18 cellular contexts compared by ENCODE assay signal in genomic region chr20:57795977-57796560, GRCh38.
DNase-seq lines count a peak whose midpoint lies in the region; ATAC-seq and TF ChIP-seq lines count a peak whose summit lies in the region.
"Had no signal": no experiment of that assay in that cellular context is flagged by ENCODE, and none has a peak within 500 bp of the region (broad histone marks: within the 10 kb centered on the region; RNA-seq: fewer than 3 reads in every experiment).

No MANE protein-coding gene starts in this region.

- H3K4me3 Mint-ChIP-seq in nephron progenitor cell: no peak overlapping the region
- H3K4me3 Mint-ChIP-seq: B cell had no signal

- intact Hi-C loops in cardiac septum (cut with DNase I) (no loop called here), right cardiac atrium (cut with DNase I) (no loop called here)

- H3K27me3 Mint-ChIP-seq in nephron progenitor cell (ENCODE audit: low read depth, poor library complexity): peaks cover 5% of the 10 kb centered on the region

- WGBS in right cardiac atrium: 85% methylated on average over 8 of the region's 8 CpGs

- ATAC-seq in right cardiac atrium (no peak), SK-N-SH treated with all-trans-retinoic acid at 6 μM for 48 hours (peak; percentile 26; the same call in 2 of the 3 replicates)

- no peaks in the 10 kb centered on the region for H3K36me3 Mint-ChIP-seq in nephron progenitor cell (ENCODE audit: low read depth)

- no peaks in the 10 kb centered on the region for H3K4me1 ChIP-seq in right cardiac atrium (ENCODE audit: control insufficient read depth, insufficient read depth, low read length)
- H3K4me1 ChIP-seq: HAP-1 had no signal

- peak overlapping the region; percentile 37 for H3K27ac Mint-ChIP-seq in nephron progenitor cell
- H3K27ac Mint-ChIP-seq: B cell had no signal

- no peak overlapping the region for H3K27ac ChIP-seq in right cardiac atrium (ENCODE audit: low read length)
- H3K27ac ChIP-seq: GM23248, RWPE1, SJSA1 had no signal

- TF ChIP-seq CTCF in nephron progenitor cell (IDR thresholded peaks at IDR 0.05): no peak

- no peaks in the 10 kb centered on the region for H3K9me3 Mint-ChIP-seq in nephron progenitor cell

- H3K9me3 ChIP-seq in right cardiac atrium (ENCODE audit: control insufficient read depth, low read length): no peaks in the 10 kb centered on the region
- H3K9me3 ChIP-seq: HAP-1 had no signal

- H3K4me1 Mint-ChIP-seq in nephron progenitor cell: peaks cover 51% of the 10 kb centered on the region

- DNase-seq in cardiac septum (ENCODE audit: low spot score) (peak; percentile 38), right cardiac atrium (no peak), nephron progenitor cell (no peak), NCI-H510A treated with DMSO at 0.1 percent for 48 hours (lab: John Stamatoyannopoulos, UW) (no peak), GM19240 (ENCODE audit: insufficient read length, low spot score) (no peak)
- DNase-seq in activated T-cell treated with anti-CD3 and anti-CD28 coated beads, Interleukin-2, amount 50 U/mL, for 48 hours: no peak
- DNase-seq: COR-L47, DMS 273 treated with DMSO at 0.1 percent for 48 hours, DND-41, NCI-H1105, NCI-H524, NCI-H82 had no signal

- H3K27me3 ChIP-seq in right cardiac atrium (ENCODE audit: control insufficient read depth, insufficient read depth): no peaks in the 10 kb centered on the region
- H3K27me3 ChIP-seq: SJSA1 had no signal

- no peak overlapping the region for H3K4me3 ChIP-seq in right cardiac atrium (ENCODE audit: low read length)
- H3K4me3 ChIP-seq: GM23248, HAP-1, SJSA1 had no signal

TF ChIP-seq in SK-N-SH treated with all-trans-retinoic acid at 6 μM for 48 hours, 23 proteins besides CTCF, POLR2A, EP300 and RAD21:
- no peak for TF ChIP-seq CREB5 (CRISPR knock-in tag; IDR thresholded peaks at IDR 0.05; ENCODE audit: low read depth)
- TF ChIP-seq OSR1 (CRISPR knock-in tag; IDR thresholded peaks at IDR 0.05): no peak
- TF ChIP-seq ZFP3 (CRISPR knock-in tag; IDR thresholded peaks at IDR 0.05): no peak
- no peak for TF ChIP-seq ARNTL (CRISPR knock-in tag; IDR thresholded peaks at IDR 0.05; ENCODE audit: borderline replicate concordance, low read depth)
- TF ChIP-seq TCF4 (CRISPR knock-in tag; IDR thresholded peaks at IDR 0.05; ENCODE audit: borderline replicate concordance): no peak
- TF ChIP-seq PATZ1 (CRISPR knock-in tag; IDR thresholded peaks at IDR 0.05; ENCODE audit: borderline replicate concordance): no peak
- no peak for TF ChIP-seq CSDC2 (CRISPR knock-in tag; IDR thresholded peaks at IDR 0.05)
- no peak for TF ChIP-seq POU6F1 (CRISPR knock-in tag; IDR thresholded peaks at IDR 0.05; ENCODE audit: borderline replicate concordance, low read depth)
- no peak for TF ChIP-seq ZNF8 (CRISPR knock-in tag; IDR thresholded peaks at IDR 0.05)
- no peak for TF ChIP-seq BACH2 (CRISPR knock-in tag; IDR thresholded peaks at IDR 0.05; ENCODE audit: borderline replicate concordance)
- TF ChIP-seq RARB (CRISPR knock-in tag; IDR thresholded peaks at IDR 0.05): no peak
- no peak for TF ChIP-seq ISL1 (CRISPR knock-in tag; IDR thresholded peaks at IDR 0.05)
- TF ChIP-seq TSHZ2 (CRISPR knock-in tag; IDR thresholded peaks at IDR 0.05): no peak
- no peak for TF ChIP-seq SNAI2 (CRISPR knock-in tag; IDR thresholded peaks at IDR 0.05)
TF ChIP-seq in SK-N-SH treated with all-trans-retinoic acid at 6 μM for 48 hours: peak in this region for 0.
